In the genomic region with DNA sequence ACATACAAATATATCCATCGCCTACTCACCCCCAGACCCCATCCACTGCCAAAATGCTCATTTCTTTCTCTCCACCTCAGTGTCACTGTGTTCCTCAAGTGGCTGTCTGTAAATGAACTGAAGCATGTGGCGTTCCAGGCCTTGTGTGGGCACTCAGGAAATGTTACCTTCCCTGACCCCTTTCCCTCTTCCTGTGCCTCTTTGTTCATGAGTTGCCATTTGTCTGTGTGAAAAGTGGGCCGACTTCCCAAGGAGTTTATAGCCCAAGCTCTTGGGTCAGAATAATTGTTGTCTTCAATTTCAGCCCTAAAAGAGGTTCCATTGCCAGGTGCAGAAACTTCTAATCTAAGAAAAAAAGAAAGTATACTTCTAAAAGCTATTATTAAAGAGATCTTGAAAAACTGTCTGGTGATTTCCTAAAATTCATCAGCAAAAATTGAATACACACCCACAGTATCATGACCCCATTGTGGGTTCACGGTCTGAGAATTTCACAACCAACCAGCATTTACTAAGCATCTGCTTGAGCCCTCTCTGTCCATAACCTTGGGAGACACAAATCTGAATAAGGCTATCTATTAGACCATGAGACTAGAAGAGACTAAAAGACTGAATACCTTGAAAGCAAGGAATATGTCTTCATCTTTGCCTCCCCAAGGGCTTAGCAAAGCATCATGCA, we compare ENCODE assay signal across 1 cellular context.
TF ChIP-seq lines count a peak whose summit lies in the region.

No MANE protein-coding gene starts in this region.

TF ChIP-seq in GM12878, 131 proteins besides CTCF, POLR2A, EP300 and RAD21:
- 0 out of 2 replicates have a peak, but pooled peaks have one; percentile 29 for TF ChIP-seq FOXM1 (IDR thresholded peaks at IDR 0.05; ENCODE audit: low read depth, low read length)
- TF ChIP-seq, protein P1, sequence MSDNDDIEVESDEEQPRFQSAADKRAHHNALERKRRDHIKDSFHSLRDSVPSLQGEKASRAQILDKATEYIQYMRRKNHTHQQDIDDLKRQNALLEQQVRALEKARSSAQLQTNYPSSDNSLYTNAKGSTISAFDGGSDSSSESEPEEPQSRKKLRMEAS (IDR thresholded peaks at IDR 0.05; ENCODE audit: low read depth, low read length): no peak
- no peak for TF ChIP-seq HDAC6 (IDR thresholded peaks at IDR 0.05; ENCODE audit: unreplicated experiment)
- no peak for TF ChIP-seq ZSCAN29 (IDR thresholded peaks at IDR 0.05)
- no peak for TF ChIP-seq MYB (IDR thresholded peaks at IDR 0.05; ENCODE audit: borderline replicate concordance, low read depth, low read length)
- TF ChIP-seq SMC3 (IDR thresholded peaks at IDR 0.05; ENCODE audit: borderline replicate concordance, low read length): 0 out of 2 replicates have a peak, but pooled peaks have one; percentile 7
- TF ChIP-seq ZNF207 (IDR thresholded peaks at IDR 0.05; ENCODE audit: borderline replicate concordance): no peak
- no peak for TF ChIP-seq SMARCA5 (IDR thresholded peaks at IDR 0.05)
- TF ChIP-seq MXI1 (IDR thresholded peaks at IDR 0.05; ENCODE audit: low read depth, low read length): no peak
- no peak for TF ChIP-seq ZNF217 (IDR thresholded peaks at IDR 0.05)
- no peak for TF ChIP-seq EGR1 (IDR thresholded peaks at IDR 0.05; ENCODE audit: borderline replicate concordance in 1 of 2, low read depth in 2 of 2, low read length in 2 of 2)
- TF ChIP-seq CHD4 (IDR thresholded peaks at IDR 0.05): no peak
- TF ChIP-seq BRCA1 (IDR thresholded peaks at IDR 0.05; ENCODE audit: low read depth, low read length): no peak
- TF ChIP-seq CEBPB (IDR thresholded peaks at IDR 0.05; ENCODE audit: borderline replicate concordance in 1 of 2, low read depth in 2 of 2, low read length in 2 of 2): no peak
- no peak for TF ChIP-seq ZZZ3 (IDR thresholded peaks at IDR 0.05; ENCODE audit: control insufficient read depth, insufficient read length, low read depth)
- TF ChIP-seq BMI1 (IDR thresholded peaks at IDR 0.05; ENCODE audit: borderline replicate concordance): no peak
- peak; percentile 60; the same call in 1 of the 2 replicates for TF ChIP-seq RUNX3 (IDR thresholded peaks at IDR 0.05; ENCODE audit: low read length)
- no peak for TF ChIP-seq STAT3 (IDR thresholded peaks at IDR 0.05; ENCODE audit: low read depth, low read length)
- no peak for TF ChIP-seq CBFB (IDR thresholded peaks at IDR 0.05; ENCODE audit: low read depth)
- TF ChIP-seq CBX3 (IDR thresholded peaks at IDR 0.05; ENCODE audit: borderline replicate concordance, low read depth): no peak
- TF ChIP-seq MEF2A (IDR thresholded peaks at IDR 0.05; ENCODE audit: insufficient read depth, low read depth, low read length): 0 out of 2 replicates have a peak, but pooled peaks have one; percentile 26
- TF ChIP-seq, protein P2, sequence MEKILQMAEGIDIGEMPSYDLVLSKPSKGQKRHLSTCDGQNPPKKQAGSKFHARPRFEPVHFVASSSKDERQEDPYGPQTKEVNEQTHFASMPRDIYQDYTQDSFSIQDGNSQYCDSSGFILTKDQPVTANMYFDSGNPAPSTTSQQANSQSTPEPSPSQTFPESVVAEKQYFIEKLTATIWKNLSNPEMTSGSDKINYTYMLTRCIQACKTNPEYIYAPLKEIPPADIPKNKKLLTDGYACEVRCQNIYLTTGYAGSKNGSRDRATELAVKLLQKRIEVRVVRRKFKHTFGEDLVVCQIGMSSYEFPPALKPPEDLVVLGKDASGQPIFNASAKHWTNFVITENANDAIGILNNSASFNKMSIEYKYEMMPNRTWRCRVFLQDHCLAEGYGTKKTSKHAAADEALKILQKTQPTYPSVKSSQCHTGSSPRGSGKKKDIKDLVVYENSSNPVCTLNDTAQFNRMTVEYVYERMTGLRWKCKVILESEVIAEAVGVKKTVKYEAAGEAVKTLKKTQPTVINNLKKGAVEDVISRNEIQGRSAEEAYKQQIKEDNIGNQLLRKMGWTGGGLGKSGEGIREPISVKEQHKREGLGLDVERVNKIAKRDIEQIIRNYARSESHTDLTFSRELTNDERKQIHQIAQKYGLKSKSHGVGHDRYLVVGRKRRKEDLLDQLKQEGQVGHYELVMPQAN (conservative IDR thresholded peaks at IDR 0.05): no peak
- no peak for TF ChIP-seq NR2C1 (IDR thresholded peaks at IDR 0.05)
- TF ChIP-seq, protein P3, sequence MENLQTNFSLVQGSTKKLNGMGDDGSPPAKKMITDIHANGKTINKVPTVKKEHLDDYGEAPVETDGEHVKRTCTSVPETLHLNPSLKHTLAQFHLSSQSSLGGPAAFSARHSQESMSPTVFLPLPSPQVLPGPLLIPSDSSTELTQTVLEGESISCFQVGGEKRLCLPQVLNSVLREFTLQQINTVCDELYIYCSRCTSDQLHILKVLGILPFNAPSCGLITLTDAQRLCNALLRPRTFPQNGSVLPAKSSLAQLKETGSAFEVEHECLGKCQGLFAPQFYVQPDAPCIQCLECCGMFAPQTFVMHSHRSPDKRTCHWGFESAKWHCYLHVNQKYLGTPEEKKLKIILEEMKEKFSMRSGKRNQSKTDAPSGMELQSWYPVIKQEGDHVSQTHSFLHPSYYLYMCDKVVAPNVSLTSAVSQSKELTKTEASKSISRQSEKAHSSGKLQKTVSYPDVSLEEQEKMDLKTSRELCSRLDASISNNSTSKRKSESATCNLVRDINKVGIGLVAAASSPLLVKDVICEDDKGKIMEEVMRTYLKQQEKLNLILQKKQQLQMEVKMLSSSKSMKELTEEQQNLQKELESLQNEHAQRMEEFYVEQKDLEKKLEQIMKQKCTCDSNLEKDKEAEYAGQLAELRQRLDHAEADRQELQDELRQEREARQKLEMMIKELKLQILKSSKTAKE (IDR thresholded peaks at IDR 0.05; ENCODE audit: low read depth, poor library complexity, severe bottlenecking): no peak
- no peak for TF ChIP-seq CHD1 (IDR thresholded peaks at IDR 0.05; ENCODE audit: low read depth, low read length)
- TF ChIP-seq SP1 (IDR thresholded peaks at IDR 0.05; ENCODE audit: low read depth, low read length): no peak
- TF ChIP-seq CHD2 (IDR thresholded peaks at IDR 0.05; ENCODE audit: borderline replicate concordance, low read depth, low read length): no peak
- no peak for TF ChIP-seq MTA2 (IDR thresholded peaks at IDR 0.05; ENCODE audit: low read depth)
- TF ChIP-seq MTA3 (IDR thresholded peaks at IDR 0.05; ENCODE audit: borderline replicate concordance, low read length): no peak
- no peak for TF ChIP-seq ESRRA (IDR thresholded peaks at IDR 0.05; ENCODE audit: low read length)
- no peak for TF ChIP-seq HCFC1 (IDR thresholded peaks at IDR 0.05; ENCODE audit: low read length)
